1 cellular context compared by ENCODE assay signal in genomic region chrX:10288400-10288799, GRCh38.
TF ChIP-seq lines count a peak whose summit lies in the region.

No MANE protein-coding gene starts in this region.

TF ChIP-seq in A549, 52 proteins besides CTCF, POLR2A, EP300 and RAD21 (continued from another document):
- TF ChIP-seq, protein P1, sequence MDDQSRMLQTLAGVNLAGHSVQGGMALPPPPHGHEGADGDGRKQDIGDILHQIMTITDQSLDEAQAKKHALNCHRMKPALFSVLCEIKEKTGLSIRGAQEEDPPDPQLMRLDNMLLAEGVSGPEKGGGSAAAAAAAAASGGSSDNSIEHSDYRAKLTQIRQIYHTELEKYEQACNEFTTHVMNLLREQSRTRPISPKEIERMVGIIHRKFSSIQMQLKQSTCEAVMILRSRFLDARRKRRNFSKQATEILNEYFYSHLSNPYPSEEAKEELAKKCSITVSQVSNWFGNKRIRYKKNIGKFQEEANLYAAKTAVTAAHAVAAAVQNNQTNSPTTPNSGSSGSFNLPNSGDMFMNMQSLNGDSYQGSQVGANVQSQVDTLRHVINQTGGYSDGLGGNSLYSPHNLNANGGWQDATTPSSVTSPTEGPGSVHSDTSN (IDR thresholded peaks at IDR 0.05), result no peak
- TF ChIP-seq JUN (IDR thresholded peaks at IDR 0.05) (no peak), BCL3 (IDR thresholded peaks at IDR 0.05) (no peak), CHD2 (IDR thresholded peaks at IDR 0.05; ENCODE audit: low read length, partially characterized antibody) (no peak), CEBPB (IDR thresholded peaks at IDR 0.05) (no peak), FOSL2 (IDR thresholded peaks at IDR 0.05) (no peak), FOSL2 (CRISPR knock-in tag; IDR thresholded peaks at IDR 0.05) (no peak), HES2 (IDR thresholded peaks at IDR 0.05) (no peak), TFCP2L1 (CRISPR knock-in tag; IDR thresholded peaks at IDR 0.05) (no peak), HOXA7 (CRISPR knock-in tag; IDR thresholded peaks at IDR 0.05) (no peak), GATA3 (IDR thresholded peaks at IDR 0.05; ENCODE audit: borderline replicate concordance) (no peak), POLR2AphosphoS2 (conservative IDR thresholded peaks at IDR 0.05; ENCODE audit: low read length) (no peak), E2F6 (IDR thresholded peaks at IDR 0.05; ENCODE audit: borderline replicate concordance, low read depth) (no peak)
